Comparison of ENCODE assay signal across 1 cellular context in the genomic region with DNA sequence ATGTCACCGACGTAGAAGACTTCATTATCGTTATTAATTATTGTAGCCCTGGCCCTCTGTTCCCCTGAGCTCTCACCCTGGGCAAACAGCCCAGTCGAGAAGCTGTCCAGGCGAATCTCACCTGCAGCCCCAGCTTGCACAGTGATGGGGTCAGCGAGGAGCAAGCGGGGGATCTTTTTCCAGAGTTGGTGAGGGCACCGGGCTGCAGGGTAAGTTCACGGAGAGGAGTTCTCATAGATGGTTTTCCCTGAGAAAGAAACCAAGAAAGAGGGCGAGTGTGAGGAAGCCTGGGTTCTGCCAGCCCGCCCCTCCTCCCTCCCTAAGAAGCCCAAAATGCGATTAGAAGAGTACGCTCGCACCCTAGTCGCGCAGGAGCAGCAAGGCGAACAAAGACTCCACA.
TF ChIP-seq lines count a peak whose summit lies in the region.

No MANE protein-coding gene starts in this region.

TF ChIP-seq in A549, 52 proteins besides CTCF, POLR2A, EP300 and RAD21 (continued from another document):
- TF ChIP-seq BCL3 (IDR thresholded peaks at IDR 0.05) (no peak), MYC (IDR thresholded peaks at IDR 0.05; ENCODE audit: borderline replicate concordance, low read length) (no peak), EHMT2 (IDR thresholded peaks at IDR 0.05; ENCODE audit: low read depth) (no peak), BHLHE40 (IDR thresholded peaks at IDR 0.05; ENCODE audit: low read depth, low read length) (no peak)
